Comparison of ENCODE assay signal across 12 cellular contexts in genomic region chr14:60632257-60632656, GRCh38.
DNase-seq lines count a peak whose midpoint lies in the region; ATAC-seq and TF ChIP-seq lines count a peak whose summit lies in the region.
"Had no signal": no experiment of that assay in that cellular context is flagged by ENCODE, and none has a peak within 500 bp of the region (broad histone marks: within the 10 kb centered on the region; RNA-seq: fewer than 3 reads in every experiment).

No MANE protein-coding gene starts in this region.

- no peak overlapping the region for H3K4me3 ChIP-seq in foreskin fibroblast (ENCODE audit: low read depth in 1 of 2, low read length in 2 of 2)

- ATAC-seq in GM18499 (IDR thresholded peaks at IDR 0.05; ENCODE audit: insufficient read depth, unreplicated experiment) (peak; percentile 74), GM19455 (IDR thresholded peaks at IDR 0.05; ENCODE audit: unreplicated experiment) (peak; percentile 74), HG02981 (IDR thresholded peaks at IDR 0.05; ENCODE audit: unreplicated experiment) (peak; percentile 66), GM19397 (IDR thresholded peaks at IDR 0.05; ENCODE audit: unreplicated experiment) (no peak)
- ATAC-seq: CD8-positive, alpha-beta T cell had no signal

- DNase-seq in NCI-H2029 treated with DMSO at 0.1 percent for 48 hours (lab: John Stamatoyannopoulos, UW) (peak; percentile 86), NCI-H1105 treated with DMSO at 0.1 percent for 48 hours (lab: John Stamatoyannopoulos, UW) (no peak), foreskin fibroblast (no peak), germinal center (ENCODE audit: low spot score) (no peak)
- DNase-seq: activated effector memory CD4-positive, alpha-beta T cell treated with Interleukin-2 at 50 U/mL for 16 hours; CD8-positive, alpha-beta T cell; foreskin melanocyte; NCI-H1417 treated with DMSO at 0.1 percent for 48 hours had no signal

- TF ChIP-seq CTCF in foreskin fibroblast (IDR thresholded peaks at IDR 0.05; ENCODE audit: low read depth, low read length): no peak
